18 cellular contexts compared by ENCODE assay signal in genomic region chr4:96354036-96354712, GRCh38.
DNase-seq lines count a peak whose midpoint lies in the region; FAIRE-seq and TF ChIP-seq lines count a peak whose summit lies in the region.
"Had no signal": no experiment of that assay in that cellular context is flagged by ENCODE, and none has a peak within 500 bp of the region (broad histone marks: within the 10 kb centered on the region; RNA-seq: fewer than 3 reads in every experiment).

No MANE protein-coding gene starts in this region.

- no peak overlapping the region for H4K91ac ChIP-seq in mesenchymal stem cell (ENCODE audit: low read length)

- H3K27ac ChIP-seq in mesenchymal stem cell (ENCODE audit: low read length, poor library complexity, severe bottlenecking), result no peak overlapping the region
- no peak overlapping the region for H3K27ac ChIP-seq in ascending aorta
- H3K27ac ChIP-seq: HL-60, left ventricle myocardium inferior, sigmoid colon had no signal

- no peak overlapping the region for H3K4ac ChIP-seq in mesenchymal stem cell (ENCODE audit: low read depth in 1 of 2, low read length in 2 of 2)

- DNase-seq in M059J (ENCODE audit: low read depth) (peak; percentile 7), cerebellar cortex (ENCODE audit: low spot score) (peak; percentile 5), mesenchymal stem cell (peak; percentile 38), posterior cingulate gyrus (no peak), cardiac septum (ENCODE audit: low spot score) (no peak), SIG-M5 (lab: John Stamatoyannopoulos, UW) (no peak), ascending aorta (ENCODE audit: low spot score in 2 of 2) (no peak)
- DNase-seq: activated CD4-positive, alpha-beta T cell treated with anti-CD3 and anti-CD28 coated beads for 1 hour; activated CD8-positive, alpha-beta memory T cell treated with anti-CD3 and anti-CD28 coated beads, Interleukin-2, amount 50 U/mL, for 48 hours; KG1; left ventricle myocardium inferior; NCI-H1694 treated with DMSO at 0.1 percent for 48 hours; NCI-H774; nephron progenitor cell; sigmoid colon had no signal

- H3K36me3 ChIP-seq in mesenchymal stem cell (ENCODE audit: control insufficient read depth in 1 of 2, insufficient read depth in 2 of 2, low read depth in 1 of 2, low read length in 2 of 2) (no peaks in the 10 kb centered on the region), ascending aorta (no peaks in the 10 kb centered on the region)
- H3K36me3 ChIP-seq: left ventricle myocardium inferior, sigmoid colon had no signal

- TF ChIP-seq CTCF in ascending aorta (IDR thresholded peaks at IDR 0.05), result no peak

- no peak overlapping the region for H3K23ac ChIP-seq in mesenchymal stem cell (ENCODE audit: low read length in 2 of 2)

- H3K9me3 ChIP-seq in mesenchymal stem cell (ENCODE audit: control insufficient read depth, low read length) (no peaks in the 10 kb centered on the region), ascending aorta (no peaks in the 10 kb centered on the region)
- H3K9me3 ChIP-seq: left ventricle myocardium inferior, sigmoid colon had no signal

- H3K9ac ChIP-seq in mesenchymal stem cell (ENCODE audit: low read length), result no peak overlapping the region

- H2BK12ac ChIP-seq in mesenchymal stem cell (ENCODE audit: low read length in 2 of 2), result no peak overlapping the region

- H3K27me3 ChIP-seq in mesenchymal stem cell (ENCODE audit: control insufficient read depth in 1 of 2, insufficient read depth in 1 of 2, low read length in 2 of 2) (no peaks in the 10 kb centered on the region), ascending aorta (no peaks in the 10 kb centered on the region)
- H3K27me3 ChIP-seq: sigmoid colon had no signal

- intact Hi-C loops in posterior cingulate gyrus (cut with DNase I) (no loop called here), cardiac septum (cut with DNase I) (no loop called here), ascending aorta (cut with DNase I) (no loop called here)

- FAIRE-seq in A204.1 (lab: Jason Lieb, UNC), result peak; percentile 37
- FAIRE-seq: colon had no signal

- H2BK15ac ChIP-seq in mesenchymal stem cell (ENCODE audit: low read depth, poor library complexity, severe bottlenecking), result no peak overlapping the region

- no peak overlapping the region for H2BK5ac ChIP-seq in mesenchymal stem cell (ENCODE audit: low read depth, low read length, poor library complexity, severe bottlenecking)

- WGBS in mesenchymal stem cell, result 60% methylated on average over 1 of the region's 2 CpGs

- no peaks in the 10 kb centered on the region for H3K4me1 ChIP-seq in mesenchymal stem cell (ENCODE audit: control insufficient read depth, insufficient read depth, low read depth, low read length)
- no peaks in the 10 kb centered on the region for H3K4me1 ChIP-seq in ascending aorta

- no peak overlapping the region for H2AK5ac ChIP-seq in mesenchymal stem cell (ENCODE audit: low read length, severe bottlenecking)

- no peak overlapping the region for H2AFZ ChIP-seq in mesenchymal stem cell (ENCODE audit: low read depth, low read length)

- H3K4me3 ChIP-seq in mesenchymal stem cell (ENCODE audit: insufficient read depth in 1 of 2, low read depth in 1 of 2, low read length in 2 of 2) (no peak overlapping the region), ascending aorta (no peak overlapping the region)
- H3K4me3 ChIP-seq: left ventricle myocardium inferior, sigmoid colon had no signal

- H3K4me2 ChIP-seq in mesenchymal stem cell (ENCODE audit: low read length, poor library complexity, severe bottlenecking), result no peak overlapping the region

- H3K18ac ChIP-seq in mesenchymal stem cell (ENCODE audit: low read depth in 1 of 2, low read length in 2 of 2), result no peak overlapping the region

- H2BK120ac ChIP-seq in mesenchymal stem cell (ENCODE audit: low read depth, low read length), result no peak overlapping the region

- no peak overlapping the region for H3K14ac ChIP-seq in mesenchymal stem cell (ENCODE audit: low read length in 2 of 2)

- no peaks in the 10 kb centered on the region for H3K79me1 ChIP-seq in mesenchymal stem cell (replicated peaks; ENCODE audit: low read length, poor library complexity, severe bottlenecking)

- no peak overlapping the region for H4K8ac ChIP-seq in mesenchymal stem cell (ENCODE audit: low read length)

Comparison
In these comparisons a context has a peak if more than half of its experiments do, and no peak if none do; other contexts are left out.
1. DNase-seq: peak in M059J (single experiment), cerebellar cortex (single experiment) and mesenchymal stem cell (single experiment); none in posterior cingulate gyrus (0 of 10), cardiac septum (single experiment), SIG-M5 (single experiment) and ascending aorta (0 of 2).